Comparison of ENCODE assay signal across 1 cellular context in the genomic region with DNA sequence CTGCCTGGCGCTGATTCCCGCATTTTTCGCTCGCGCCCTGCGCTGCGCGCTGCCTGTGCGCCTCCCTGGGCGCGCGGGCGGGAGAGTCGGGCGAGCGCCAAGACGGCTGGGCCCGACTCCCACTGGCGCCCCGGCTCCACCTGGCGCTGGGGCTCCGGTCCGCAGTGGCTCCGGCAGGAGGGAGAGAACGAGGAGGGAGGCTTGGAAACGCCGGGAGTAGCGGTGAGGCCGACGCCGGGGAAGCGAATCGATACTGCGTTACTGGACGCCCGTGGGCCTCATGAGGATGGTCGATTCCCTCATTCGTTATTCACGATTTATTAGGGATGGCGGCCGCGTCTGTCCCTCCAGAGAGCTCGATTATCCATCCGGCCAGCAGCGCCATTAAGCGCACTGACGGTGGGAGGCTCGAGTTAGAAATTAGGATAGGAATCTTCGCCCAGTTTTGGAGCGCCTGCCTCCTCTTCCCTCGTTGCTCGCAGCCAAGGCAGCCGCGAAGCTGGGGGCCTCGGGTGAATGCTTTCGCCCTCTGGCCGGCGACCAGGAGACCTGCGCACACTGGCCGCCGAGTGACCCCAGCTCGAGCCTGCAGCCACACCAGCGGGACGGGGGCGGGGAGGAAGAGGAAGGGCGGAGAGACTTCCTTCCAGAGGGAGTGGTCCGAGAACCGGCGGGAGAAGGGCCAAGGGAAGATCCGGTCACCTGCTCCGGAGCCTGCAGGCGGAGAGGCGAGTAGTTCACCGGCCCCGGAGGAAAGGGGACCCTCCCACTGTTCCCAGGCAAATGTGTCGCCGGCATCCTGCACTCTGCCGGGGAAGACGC.
TF ChIP-seq lines count a peak whose summit lies in the region.

No MANE protein-coding gene starts in this region.

TF ChIP-seq in K562, 482 proteins besides CTCF, POLR2A, EP300 and RAD21 (continued from another document and continues in another):
- TF ChIP-seq ZFX (CRISPR knock-in tag; IDR thresholded peaks at IDR 0.05) (peak; percentile 40; the same call in 1 of the 2 replicates), YY1 (IDR thresholded peaks at IDR 0.05; ENCODE audit: borderline replicate concordance in 1 of 3, control insufficient read depth in 1 of 3, extremely low read depth in 1 of 3, insufficient read depth in 3 of 3, insufficient read length in 1 of 3, insufficient replicate concordance in 2 of 3, low read depth in 1 of 3, low read length in 2 of 3) (peak in 2 of 3 experiments; percentile 34 to 52), SNRNP70 (optimal IDR thresholded peaks at IDR 0.05; ENCODE audit: low read depth, low read length) (no peak), RAD51 (IDR thresholded peaks at IDR 0.05; ENCODE audit: borderline replicate concordance, low read depth) (peak; percentile 62; the same call in 1 of the 2 replicates), FUS (optimal IDR thresholded peaks at IDR 0.05; ENCODE audit: low read depth, low read length) (no peak), CHD4 (IDR thresholded peaks at IDR 0.05; ENCODE audit: insufficient read depth, insufficient replicate concordance, low read depth, low read length, poor library complexity, severe bottlenecking) (no peak), SPI1 (IDR thresholded peaks at IDR 0.05; ENCODE audit: borderline replicate concordance, low read depth, low read length) (peak; percentile 94), SIN3A (IDR thresholded peaks at IDR 0.05; ENCODE audit: borderline replicate concordance in 2 of 2, control insufficient read depth in 1 of 2, low read depth in 2 of 2, low read length in 2 of 2) (peak in 1 of 2 experiments; percentile 65; a peak in 1 of 4 replicates), TAF7 (tag; IDR thresholded peaks at IDR 0.05) (0 out of 2 replicates have a peak, but pooled peaks have one; percentile 29), HIVEP1 (CRISPR knock-in tag; IDR thresholded peaks at IDR 0.05) (no peak), POLR2AphosphoS5 (IDR thresholded peaks at IDR 0.05; ENCODE audit: control insufficient read depth, insufficient read depth, low read depth, low read length) (peak; percentile 84; the same call in 1 of the 2 replicates), ZSCAN29 (IDR thresholded peaks at IDR 0.05) (0 out of 2 replicates have a peak, but pooled peaks have one; percentile 11), HNRNPLL (IDR thresholded peaks at IDR 0.05; ENCODE audit: low read depth, low read length, poor library complexity, severe bottlenecking) (peak; percentile 20), CCNT2 (IDR thresholded peaks at IDR 0.05; ENCODE audit: borderline replicate concordance, extremely low read depth, insufficient read length, low read depth, low read length) (peak; percentile 48), E2F3 (CRISPR knock-in tag; IDR thresholded peaks at IDR 0.05) (no peak; the same call in 1 of the 2 replicates), BCOR (IDR thresholded peaks at IDR 0.05) (peak; percentile 34; the same call in 1 of the 2 replicates), TEAD2 (tag; IDR thresholded peaks at IDR 0.05) (no peak)
- TF ChIP-seq, protein P1, sequence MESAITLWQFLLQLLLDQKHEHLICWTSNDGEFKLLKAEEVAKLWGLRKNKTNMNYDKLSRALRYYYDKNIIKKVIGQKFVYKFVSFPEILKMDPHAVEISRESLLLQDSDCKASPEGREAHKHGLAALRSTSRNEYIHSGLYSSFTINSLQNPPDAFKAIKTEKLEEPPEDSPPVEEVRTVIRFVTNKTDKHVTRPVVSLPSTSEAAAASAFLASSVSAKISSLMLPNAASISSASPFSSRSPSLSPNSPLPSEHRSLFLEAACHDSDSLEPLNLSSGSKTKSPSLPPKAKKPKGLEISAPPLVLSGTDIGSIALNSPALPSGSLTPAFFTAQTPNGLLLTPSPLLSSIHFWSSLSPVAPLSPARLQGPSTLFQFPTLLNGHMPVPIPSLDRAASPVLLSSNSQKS (CRISPR knock-in tag; IDR thresholded peaks at IDR 0.05), result no peak
- TF ChIP-seq, protein P2, sequence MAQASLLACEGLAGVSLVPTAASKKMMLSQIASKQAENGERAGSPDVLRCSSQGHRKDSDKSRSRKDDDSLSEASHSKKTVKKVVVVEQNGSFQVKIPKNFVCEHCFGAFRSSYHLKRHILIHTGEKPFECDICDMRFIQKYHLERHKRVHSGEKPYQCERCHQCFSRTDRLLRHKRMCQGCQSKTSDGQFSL (CRISPR knock-in tag; IDR thresholded peaks at IDR 0.05), result 0 out of 2 replicates have a peak, but pooled peaks have one; percentile 27
- TF ChIP-seq, protein P2 (tag; IDR thresholded peaks at IDR 0.05), result no peak
- TF ChIP-seq, protein P3, sequence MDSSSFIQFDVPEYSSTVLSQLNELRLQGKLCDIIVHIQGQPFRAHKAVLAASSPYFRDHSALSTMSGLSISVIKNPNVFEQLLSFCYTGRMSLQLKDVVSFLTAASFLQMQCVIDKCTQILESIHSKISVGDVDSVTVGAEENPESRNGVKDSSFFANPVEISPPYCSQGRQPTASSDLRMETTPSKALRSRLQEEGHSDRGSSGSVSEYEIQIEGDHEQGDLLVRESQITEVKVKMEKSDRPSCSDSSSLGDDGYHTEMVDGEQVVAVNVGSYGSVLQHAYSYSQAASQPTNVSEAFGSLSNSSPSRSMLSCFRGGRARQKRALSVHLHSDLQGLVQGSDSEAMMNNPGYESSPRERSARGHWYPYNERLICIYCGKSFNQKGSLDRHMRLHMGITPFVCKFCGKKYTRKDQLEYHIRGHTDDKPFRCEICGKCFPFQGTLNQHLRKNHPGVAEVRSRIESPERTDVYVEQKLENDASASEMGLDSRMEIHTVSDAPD (CRISPR knock-in tag; IDR thresholded peaks at IDR 0.05), result no peak
- TF ChIP-seq, protein P4, sequence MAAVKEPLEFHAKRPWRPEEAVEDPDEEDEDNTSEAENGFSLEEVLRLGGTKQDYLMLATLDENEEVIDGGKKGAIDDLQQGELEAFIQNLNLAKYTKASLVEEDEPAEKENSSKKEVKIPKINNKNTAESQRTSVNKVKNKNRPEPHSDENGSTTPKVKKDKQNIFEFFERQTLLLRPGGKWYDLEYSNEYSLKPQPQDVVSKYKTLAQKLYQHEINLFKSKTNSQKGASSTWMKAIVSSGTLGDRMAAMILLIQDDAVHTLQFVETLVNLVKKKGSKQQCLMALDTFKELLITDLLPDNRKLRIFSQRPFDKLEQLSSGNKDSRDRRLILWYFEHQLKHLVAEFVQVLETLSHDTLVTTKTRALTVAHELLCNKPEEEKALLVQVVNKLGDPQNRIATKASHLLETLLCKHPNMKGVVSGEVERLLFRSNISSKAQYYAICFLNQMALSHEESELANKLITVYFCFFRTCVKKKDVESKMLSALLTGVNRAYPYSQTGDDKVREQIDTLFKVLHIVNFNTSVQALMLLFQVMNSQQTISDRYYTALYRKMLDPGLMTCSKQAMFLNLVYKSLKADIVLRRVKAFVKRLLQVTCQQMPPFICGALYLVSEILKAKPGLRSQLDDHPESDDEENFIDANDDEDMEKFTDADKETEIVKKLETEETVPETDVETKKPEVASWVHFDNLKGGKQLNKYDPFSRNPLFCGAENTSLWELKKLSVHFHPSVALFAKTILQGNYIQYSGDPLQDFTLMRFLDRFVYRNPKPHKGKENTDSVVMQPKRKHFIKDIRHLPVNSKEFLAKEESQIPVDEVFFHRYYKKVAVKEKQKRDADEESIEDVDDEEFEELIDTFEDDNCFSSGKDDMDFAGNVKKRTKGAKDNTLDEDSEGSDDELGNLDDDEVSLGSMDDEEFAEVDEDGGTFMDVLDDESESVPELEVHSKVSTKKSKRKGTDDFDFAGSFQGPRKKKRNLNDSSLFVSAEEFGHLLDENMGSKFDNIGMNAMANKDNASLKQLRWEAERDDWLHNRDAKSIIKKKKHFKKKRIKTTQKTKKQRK (IDR thresholded peaks at IDR 0.05; ENCODE audit: borderline replicate concordance, low read depth, low read length), result no peak
- TF ChIP-seq, protein P5, sequence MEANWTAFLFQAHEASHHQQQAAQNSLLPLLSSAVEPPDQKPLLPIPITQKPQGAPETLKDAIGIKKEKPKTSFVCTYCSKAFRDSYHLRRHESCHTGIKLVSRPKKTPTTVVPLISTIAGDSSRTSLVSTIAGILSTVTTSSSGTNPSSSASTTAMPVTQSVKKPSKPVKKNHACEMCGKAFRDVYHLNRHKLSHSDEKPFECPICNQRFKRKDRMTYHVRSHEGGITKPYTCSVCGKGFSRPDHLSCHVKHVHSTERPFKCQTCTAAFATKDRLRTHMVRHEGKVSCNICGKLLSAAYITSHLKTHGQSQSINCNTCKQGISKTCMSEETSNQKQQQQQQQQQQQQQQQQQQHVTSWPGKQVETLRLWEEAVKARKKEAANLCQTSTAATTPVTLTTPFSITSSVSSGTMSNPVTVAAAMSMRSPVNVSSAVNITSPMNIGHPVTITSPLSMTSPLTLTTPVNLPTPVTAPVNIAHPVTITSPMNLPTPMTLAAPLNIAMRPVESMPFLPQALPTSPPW (CRISPR knock-in tag; IDR thresholded peaks at IDR 0.05), result peak; percentile 72
- TF ChIP-seq, protein P6, sequence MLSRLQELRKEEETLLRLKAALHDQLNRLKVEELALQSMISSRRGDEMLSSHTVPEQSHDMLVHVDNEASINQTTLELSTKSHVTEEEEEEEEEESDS (CRISPR knock-in tag; IDR thresholded peaks at IDR 0.05), result no peak
- TF ChIP-seq, protein P7, sequence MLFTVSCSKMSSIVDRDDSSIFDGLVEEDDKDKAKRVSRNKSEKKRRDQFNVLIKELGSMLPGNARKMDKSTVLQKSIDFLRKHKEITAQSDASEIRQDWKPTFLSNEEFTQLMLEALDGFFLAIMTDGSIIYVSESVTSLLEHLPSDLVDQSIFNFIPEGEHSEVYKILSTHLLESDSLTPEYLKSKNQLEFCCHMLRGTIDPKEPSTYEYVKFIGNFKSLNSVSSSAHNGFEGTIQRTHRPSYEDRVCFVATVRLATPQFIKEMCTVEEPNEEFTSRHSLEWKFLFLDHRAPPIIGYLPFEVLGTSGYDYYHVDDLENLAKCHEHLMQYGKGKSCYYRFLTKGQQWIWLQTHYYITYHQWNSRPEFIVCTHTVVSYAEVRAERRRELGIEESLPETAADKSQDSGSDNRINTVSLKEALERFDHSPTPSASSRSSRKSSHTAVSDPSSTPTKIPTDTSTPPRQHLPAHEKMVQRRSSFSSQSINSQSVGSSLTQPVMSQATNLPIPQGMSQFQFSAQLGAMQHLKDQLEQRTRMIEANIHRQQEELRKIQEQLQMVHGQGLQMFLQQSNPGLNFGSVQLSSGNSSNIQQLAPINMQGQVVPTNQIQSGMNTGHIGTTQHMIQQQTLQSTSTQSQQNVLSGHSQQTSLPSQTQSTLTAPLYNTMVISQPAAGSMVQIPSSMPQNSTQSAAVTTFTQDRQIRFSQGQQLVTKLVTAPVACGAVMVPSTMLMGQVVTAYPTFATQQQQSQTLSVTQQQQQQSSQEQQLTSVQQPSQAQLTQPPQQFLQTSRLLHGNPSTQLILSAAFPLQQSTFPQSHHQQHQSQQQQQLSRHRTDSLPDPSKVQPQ (CRISPR knock-in tag; IDR thresholded peaks at IDR 0.05; ENCODE audit: borderline replicate concordance), result no peak
- TF ChIP-seq, protein P8, sequence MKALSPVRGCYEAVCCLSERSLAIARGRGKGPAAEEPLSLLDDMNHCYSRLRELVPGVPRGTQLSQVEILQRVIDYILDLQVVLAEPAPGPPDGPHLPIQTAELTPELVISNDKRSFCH (CRISPR knock-in tag; IDR thresholded peaks at IDR 0.05), result no peak
- TF ChIP-seq, protein P8 (tag; IDR thresholded peaks at IDR 0.05), result 0 out of 2 replicates have a peak, but pooled peaks have one; percentile 13
- TF ChIP-seq, protein P9, sequence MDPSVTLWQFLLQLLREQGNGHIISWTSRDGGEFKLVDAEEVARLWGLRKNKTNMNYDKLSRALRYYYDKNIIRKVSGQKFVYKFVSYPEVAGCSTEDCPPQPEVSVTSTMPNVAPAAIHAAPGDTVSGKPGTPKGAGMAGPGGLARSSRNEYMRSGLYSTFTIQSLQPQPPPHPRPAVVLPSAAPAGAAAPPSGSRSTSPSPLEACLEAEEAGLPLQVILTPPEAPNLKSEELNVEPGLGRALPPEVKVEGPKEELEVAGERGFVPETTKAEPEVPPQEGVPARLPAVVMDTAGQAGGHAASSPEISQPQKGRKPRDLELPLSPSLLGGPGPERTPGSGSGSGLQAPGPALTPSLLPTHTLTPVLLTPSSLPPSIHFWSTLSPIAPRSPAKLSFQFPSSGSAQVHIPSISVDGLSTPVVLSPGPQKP (CRISPR knock-in tag; IDR thresholded peaks at IDR 0.05), result no peak
